Comparison of ENCODE assay signal across 18 cellular contexts in the genomic region with DNA sequence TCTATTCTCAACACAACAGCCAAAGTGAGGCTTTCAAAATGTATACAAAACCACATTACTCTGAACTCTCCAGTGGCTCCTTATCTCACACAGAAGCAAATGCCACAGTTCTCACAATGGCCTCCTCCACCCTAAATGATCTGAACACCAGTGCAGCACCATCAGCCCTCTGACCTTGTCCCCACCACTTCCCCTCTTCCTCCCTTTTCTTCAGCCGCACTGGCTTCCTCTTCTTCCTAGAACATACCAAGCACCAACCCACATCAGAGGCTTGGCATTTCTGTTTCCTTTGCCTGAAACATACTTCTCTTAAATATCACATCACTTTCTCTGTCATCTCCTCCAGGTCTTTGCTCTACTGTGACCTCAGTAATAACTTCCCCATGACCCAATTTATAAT.
DNase-seq lines count a peak whose midpoint lies in the region; ATAC-seq lines count a peak whose summit lies in the region.
"Had no signal": no experiment of that assay in that cellular context is flagged by ENCODE, and none has a peak within 500 bp of the region (broad histone marks: within the 10 kb centered on the region; RNA-seq: fewer than 3 reads in every experiment).

No MANE protein-coding gene starts in this region.

- intact Hi-C loops in activated CD4-positive, alpha-beta memory T cell treated with anti-CD3 and anti-CD28 coated beads for 36 hours (cut with micrococcal nuclease) = no loop called here

- no peaks in the 10 kb centered on the region for H3K4me1 ChIP-seq in HAP-1
- H3K4me1 ChIP-seq: tibial artery had no signal

- no peak overlapping the region for H3K4me3 ChIP-seq in HAP-1
- H3K4me3 ChIP-seq: ovary, SK-N-MC, tibial artery had no signal

- peaks cover 25% of the 10 kb centered on the region for H3K27me3 Mint-ChIP-seq in activated CD4-positive, alpha-beta memory T cell treated with anti-CD3 and anti-CD28 coated beads, Interleukin-2, amount 10 ng/mL, durations not matched to agents 7 days and 5 days
- peaks cover 2% of the 10 kb centered on the region for H3K27me3 Mint-ChIP-seq in activated CD4-positive, alpha-beta memory T cell treated with anti-CD3 and anti-CD28 coated beads for 36 hours
- peaks cover 10% of the 10 kb centered on the region for H3K27me3 Mint-ChIP-seq in activated naive CD8-positive, alpha-beta T cell treated with anti-CD3 and anti-CD28 coated beads, Interleukin-2, amount 50 U/mL, for 24 hours
- H3K27me3 Mint-ChIP-seq in stimulated activated naive CD8-positive, alpha-beta T cell treated with anti-CD3 and anti-CD28 coated beads, Interleukin-15, amount 100 ng/mL, for 72 hours = peaks cover 13% of the 10 kb centered on the region

- POLR2A ChIA-PET in activated CD4-positive, alpha-beta memory T cell treated with anti-CD3 and anti-CD28 coated beads, Interleukin-2, amount 10 ng/mL, durations not matched to agents 7 days and 5 days (lab: Charles Lee) = no interaction called here
- POLR2A ChIA-PET in activated CD4-positive, alpha-beta memory T cell treated with anti-CD3 and anti-CD28 coated beads for 36 hours (lab: Charles Lee) = no interaction called here

- peak; percentile 73 for ATAC-seq in activated naive CD8-positive, alpha-beta T cell treated with anti-CD3 and anti-CD28 coated beads, Interleukin-2, amount 50 U/mL, for 24 hours
- ATAC-seq in stimulated activated naive CD8-positive, alpha-beta T cell treated with anti-CD3 and anti-CD28 coated beads, Interleukin-15, amount 100 ng/mL, for 72 hours = peak; percentile 93
- ATAC-seq: effector memory CD8-positive, alpha-beta T cell; left colon had no signal

- H3K27me3 ChIP-seq in HAP-1 (ENCODE audit: low read depth) = no peaks in the 10 kb centered on the region
- H3K27me3 ChIP-seq: ovary, tibial artery had no signal

- no peaks in the 10 kb centered on the region for H3K9me3 Mint-ChIP-seq in activated CD4-positive, alpha-beta memory T cell treated with anti-CD3 and anti-CD28 coated beads, Interleukin-2, amount 10 ng/mL, durations not matched to agents 7 days and 5 days
- peaks cover 10% of the 10 kb centered on the region for H3K9me3 Mint-ChIP-seq in activated CD4-positive, alpha-beta memory T cell treated with anti-CD3 and anti-CD28 coated beads for 36 hours
- peaks cover 10% of the 10 kb centered on the region for H3K9me3 Mint-ChIP-seq in activated naive CD8-positive, alpha-beta T cell treated with anti-CD3 and anti-CD28 coated beads, Interleukin-2, amount 50 U/mL, for 24 hours
- peaks cover 10 to 15% of the 10 kb centered on the region in 2 donors for H3K9me3 Mint-ChIP-seq in stimulated activated naive CD8-positive, alpha-beta T cell treated with anti-CD3 and anti-CD28 coated beads, Interleukin-15, amount 100 ng/mL, for 72 hours

- no peak overlapping the region for H3K27ac Mint-ChIP-seq in activated CD4-positive, alpha-beta memory T cell treated with anti-CD3 and anti-CD28 coated beads, Interleukin-2, amount 10 ng/mL, durations not matched to agents 7 days and 5 days
- H3K27ac Mint-ChIP-seq in activated CD4-positive, alpha-beta memory T cell treated with anti-CD3 and anti-CD28 coated beads for 36 hours = no peak overlapping the region
- H3K27ac Mint-ChIP-seq in activated naive CD8-positive, alpha-beta T cell treated with anti-CD3 and anti-CD28 coated beads, Interleukin-2, amount 50 U/mL, for 24 hours = no peak overlapping the region
- peak overlapping the region in 1 of 2 donors; percentile 17 for H3K27ac Mint-ChIP-seq in stimulated activated naive CD8-positive, alpha-beta T cell treated with anti-CD3 and anti-CD28 coated beads, Interleukin-15, amount 100 ng/mL, for 72 hours

- CTCF ChIA-PET in activated CD4-positive, alpha-beta memory T cell treated with anti-CD3 and anti-CD28 coated beads, Interleukin-2, amount 10 ng/mL, durations not matched to agents 7 days and 5 days (lab: Charles Lee) = no interaction called here
- CTCF ChIA-PET in activated CD4-positive, alpha-beta memory T cell treated with anti-CD3 and anti-CD28 coated beads for 36 hours (lab: Charles Lee) = no interaction called here

- H3K4me1 Mint-ChIP-seq in activated CD4-positive, alpha-beta memory T cell treated with anti-CD3 and anti-CD28 coated beads, Interleukin-2, amount 10 ng/mL, durations not matched to agents 7 days and 5 days = peaks cover 11% of the 10 kb centered on the region
- H3K4me1 Mint-ChIP-seq in activated CD4-positive, alpha-beta memory T cell treated with anti-CD3 and anti-CD28 coated beads for 36 hours (ENCODE audit: low read depth) = peaks cover 10% of the 10 kb centered on the region
- peaks cover 11% of the 10 kb centered on the region for H3K4me1 Mint-ChIP-seq in activated naive CD8-positive, alpha-beta T cell treated with anti-CD3 and anti-CD28 coated beads, Interleukin-2, amount 50 U/mL, for 24 hours
- H3K4me1 Mint-ChIP-seq in stimulated activated naive CD8-positive, alpha-beta T cell treated with anti-CD3 and anti-CD28 coated beads, Interleukin-15, amount 100 ng/mL, for 72 hours = peaks cover 12% of the 10 kb centered on the region

- H3K36me3 Mint-ChIP-seq in activated CD4-positive, alpha-beta memory T cell treated with anti-CD3 and anti-CD28 coated beads, Interleukin-2, amount 10 ng/mL, durations not matched to agents 7 days and 5 days (ENCODE audit: low read depth) = no peaks in the 10 kb centered on the region
- no peaks in the 10 kb centered on the region for H3K36me3 Mint-ChIP-seq in activated CD4-positive, alpha-beta memory T cell treated with anti-CD3 and anti-CD28 coated beads for 36 hours
- no peaks in the 10 kb centered on the region for H3K36me3 Mint-ChIP-seq in activated naive CD8-positive, alpha-beta T cell treated with anti-CD3 and anti-CD28 coated beads, Interleukin-2, amount 50 U/mL, for 24 hours (ENCODE audit: low read depth)
- H3K36me3 Mint-ChIP-seq: CD4-positive, alpha-beta memory T cell had no signal

- no peaks in the 10 kb centered on the region for H3K36me3 ChIP-seq in HAP-1 (replicated peaks)
- H3K36me3 ChIP-seq: ovary, tibial artery had no signal

- H3K9me3 ChIP-seq in HAP-1 = no peaks in the 10 kb centered on the region
- H3K9me3 ChIP-seq: ovary, tibial artery had no signal

- in situ Hi-C loops in HAP-1 (cut with MboI; ENCODE audit: low sequenced_read_pairs) = no loop called here

- peak; percentile 41 for DNase-seq in activated CD4-positive, alpha-beta memory T cell treated with anti-CD3 and anti-CD28 coated beads, Interleukin-2, amount 10 ng/mL, durations not matched to agents 7 days and 5 days
- no peak for DNase-seq in activated CD4-positive, alpha-beta memory T cell treated with anti-CD3 and anti-CD28 coated beads for 36 hours
- DNase-seq in SKM-1 (lab: John Stamatoyannopoulos, UW; ENCODE audit: unreplicated experiment) = peak; percentile 78
- peak; percentile 6 for DNase-seq in activated naive CD8-positive, alpha-beta T cell treated with anti-CD3 and anti-CD28 coated beads, Interleukin-2, amount 50 U/mL, for 24 hours
- DNase-seq in stimulated activated naive CD8-positive, alpha-beta T cell treated with anti-CD3 and anti-CD28 coated beads, Interleukin-15, amount 100 ng/mL, for 72 hours = peak in 1 of 2 donors; percentile 35
- DNase-seq in HAP-1 (ENCODE audit: low spot score in 2 of 2) = no peak
- DNase-seq in NCI-H1105 (lab: John Stamatoyannopoulos, UW) = no peak
- no peak for DNase-seq in DMS 273 treated with DMSO at 0.1 percent for 48 hours (lab: John Stamatoyannopoulos, UW)
- DNase-seq: CD4-positive, alpha-beta memory T cell; central memory CD4-positive, alpha-beta T cell; effector memory CD8-positive, alpha-beta T cell; GOT3; left colon; NCI-H1092; ovary; stimulated activated CD4-positive, alpha-beta T cell treated with anti-CD3 and anti-CD28 coated beads, Interleukin-4, amount 100 ng/mL, for 4 hours; tibial artery had no signal

- no peak overlapping the region for H3K4me3 Mint-ChIP-seq in activated CD4-positive, alpha-beta memory T cell treated with anti-CD3 and anti-CD28 coated beads, Interleukin-2, amount 10 ng/mL, durations not matched to agents 7 days and 5 days
- H3K4me3 Mint-ChIP-seq in activated CD4-positive, alpha-beta memory T cell treated with anti-CD3 and anti-CD28 coated beads for 36 hours = no peak overlapping the region
- no peak overlapping the region for H3K4me3 Mint-ChIP-seq in activated naive CD8-positive, alpha-beta T cell treated with anti-CD3 and anti-CD28 coated beads, Interleukin-2, amount 50 U/mL, for 24 hours
- H3K4me3 Mint-ChIP-seq in stimulated activated naive CD8-positive, alpha-beta T cell treated with anti-CD3 and anti-CD28 coated beads, Interleukin-15, amount 100 ng/mL, for 72 hours = peak overlapping the region; percentile 16 to 23

Comparison
In these comparisons a context has a peak if more than half of its experiments do, and no peak if none do; other contexts are left out.
1. DNase-seq: peak in activated CD4-positive, alpha-beta memory T cell treated with anti-CD3 and anti-CD28 coated beads, Interleukin-2, amount 10 ng/mL, durations not matched to agents 7 days and 5 days (single experiment), SKM-1 (single experiment) and activated naive CD8-positive, alpha-beta T cell treated with anti-CD3 and anti-CD28 coated beads, Interleukin-2, amount 50 U/mL, for 24 hours (single experiment); none in activated CD4-positive, alpha-beta memory T cell treated with anti-CD3 and anti-CD28 coated beads for 36 hours (single experiment), HAP-1 (0 of 2), NCI-H1105 (single experiment) and DMS 273 treated with DMSO at 0.1 percent for 48 hours (single experiment).
2. H3K4me3 Mint-ChIP-seq: peak in stimulated activated naive CD8-positive, alpha-beta T cell treated with anti-CD3 and anti-CD28 coated beads, Interleukin-15, amount 100 ng/mL, for 72 hours (2 of 2); none in activated CD4-positive, alpha-beta memory T cell treated with anti-CD3 and anti-CD28 coated beads, Interleukin-2, amount 10 ng/mL, durations not matched to agents 7 days and 5 days (single experiment), activated CD4-positive, alpha-beta memory T cell treated with anti-CD3 and anti-CD28 coated beads for 36 hours (single experiment) and activated naive CD8-positive, alpha-beta T cell treated with anti-CD3 and anti-CD28 coated beads, Interleukin-2, amount 50 U/mL, for 24 hours (single experiment).